ENCODE assay signal across 8 cellular contexts in the genomic region with DNA sequence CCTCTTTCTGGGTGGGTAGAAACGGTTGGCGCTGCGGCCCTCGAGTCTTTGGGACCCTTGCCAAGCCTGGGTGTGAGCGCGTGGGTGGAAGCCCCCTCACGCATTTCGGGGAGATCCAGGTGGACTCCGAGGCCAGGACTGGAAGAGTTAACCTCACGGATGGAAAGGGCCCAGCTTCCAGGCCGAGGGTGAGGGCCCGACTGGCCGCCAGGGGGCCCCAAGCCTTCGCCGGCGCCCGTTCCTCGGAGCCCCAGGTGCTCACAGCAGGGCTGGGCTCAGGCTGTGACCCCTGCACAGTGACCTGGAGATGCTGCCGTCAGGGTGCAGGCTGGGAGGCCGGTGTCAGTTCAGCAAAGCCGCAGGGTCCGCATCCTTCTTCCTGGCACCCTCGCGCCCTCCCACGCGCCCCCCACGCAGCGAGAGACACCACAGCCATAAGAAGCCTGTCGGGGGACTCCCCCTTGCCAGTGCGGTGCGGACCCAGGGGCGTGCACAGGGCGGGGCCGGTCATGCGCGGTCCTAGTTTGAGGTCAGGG. TPM values are rescaled to one million over a fixed set of nuclear protein-coding genes. Genes with fewer than 3 reads are reported as not detected.
DNase-seq lines count a peak whose midpoint lies in the region; ATAC-seq, FAIRE-seq and TF ChIP-seq lines count a peak whose summit lies in the region.

No MANE protein-coding gene starts in this region.

- intact Hi-C loops in HepG2 (cut with micrococcal nuclease; ENCODE audit: unreplicated experiment): no loop called here

- no peaks in the 10 kb centered on the region for H3K79me2 ChIP-seq in HepG2 (ENCODE audit: insufficient read depth, low read length)

- in situ Hi-C loops in HepG2 (cut with HindIII; ENCODE audit: extremely low pct_ligation_motif_present, low pct_unique_long_range_greater_than_20kb): no loop called here

- FAIRE-seq in HepG2 (lab: Jason Lieb, UNC): no peak

- no peak for TF ChIP-seq EP300 in HepG2 (IDR thresholded peaks at IDR 0.05; ENCODE audit: low read depth in 2 of 2, low read length in 2 of 2)
- TF ChIP-seq EP300 in HepG2 (CRISPR knock-in tag; IDR thresholded peaks at IDR 0.05; ENCODE audit: borderline replicate concordance): no peak

- TF ChIP-seq CTCF in GM06990 (IDR thresholded peaks at IDR 0.05; ENCODE audit: insufficient read depth, low read length, poor library complexity, severe bottlenecking) (peak; percentile 87), HFFc6 (IDR thresholded peaks at IDR 0.05) (peak; percentile 90), coronary artery (IDR thresholded peaks at IDR 0.05) (peak; percentile 60), HepG2 (CRISPR knock-in tag; IDR thresholded peaks at IDR 0.05) (peak; percentile 93)

- TF ChIP-seq RAD21 in HepG2 (CRISPR knock-in tag; IDR thresholded peaks at IDR 0.05): peak; percentile 91

- H3K36me3 Mint-ChIP-seq in HFFc6 (ENCODE audit: low read depth): no peaks in the 10 kb centered on the region
- no peaks in the 10 kb centered on the region for H3K36me3 Mint-ChIP-seq in activated CD4-positive, alpha-beta T cell treated with anti-CD3 and anti-CD28 coated beads, Interleukin-2, amount 10 ng/mL, durations not matched to agents 7 days and 5 days (ENCODE audit: low read depth)

- no peak overlapping the region; the same call in 1 of the 2 replicates for H3K4me3 Mint-ChIP-seq in HFFc6
- peak overlapping the region; percentile 70 for H3K4me3 Mint-ChIP-seq in activated CD4-positive, alpha-beta T cell treated with anti-CD3 and anti-CD28 coated beads, Interleukin-2, amount 10 ng/mL, durations not matched to agents 7 days and 5 days

- POLR2A ChIA-PET in activated CD4-positive, alpha-beta T cell treated with anti-CD3 and anti-CD28 coated beads, Interleukin-2, amount 10 ng/mL, durations not matched to agents 7 days and 5 days (lab: Charles Lee): no interaction called here
- POLR2A ChIA-PET in HepG2 (lab: Yijun Ruan, JAX): interaction anchor here (0.8 kb wide), 1 partner anchor 12 kb away, joined by 3 read pairs; no protein-coding TSS in a partner anchor

- 1% methylated on average over 15 of the region's 36 CpGs for WGBS in HepG2 (ENCODE audit: low lambda C conversion rate)

- TF ChIP-seq POLR2A in HepG2 (IDR thresholded peaks at IDR 0.05; ENCODE audit: insufficient read depth in 1 of 2, low read depth in 2 of 2, low read length in 2 of 2): no peak

- H4K20me1 ChIP-seq in HepG2 (ENCODE audit: insufficient read depth, low read length): no peaks in the 10 kb centered on the region

- H3K9me3 Mint-ChIP-seq in HFFc6: no peaks in the 10 kb centered on the region
- no peaks in the 10 kb centered on the region for H3K9me3 Mint-ChIP-seq in activated CD4-positive, alpha-beta T cell treated with anti-CD3 and anti-CD28 coated beads, Interleukin-2, amount 10 ng/mL, durations not matched to agents 7 days and 5 days

- ATAC-seq in HepG2: peak; percentile 97

- H3K36me3 ChIP-seq in GM06990 (ENCODE audit: control insufficient read depth, insufficient read depth, low read length) (no peaks in the 10 kb centered on the region), HepG2 (replicated peaks in 1 of 2; ENCODE audit: control insufficient read depth in 1 of 2, insufficient read depth in 2 of 2, low read length in 2 of 2) (no peaks in the 10 kb centered on the region)

- peaks cover 11% of the 10 kb centered on the region for H3K4me1 Mint-ChIP-seq in HFFc6 (ENCODE audit: low read depth)
- H3K4me1 Mint-ChIP-seq in activated CD4-positive, alpha-beta T cell treated with anti-CD3 and anti-CD28 coated beads, Interleukin-2, amount 10 ng/mL, durations not matched to agents 7 days and 5 days: peaks cover 10% of the 10 kb centered on the region

- H3K27ac ChIP-seq in coronary artery (peak overlapping the region; percentile 50 to 52), HepG2 (ENCODE audit: extremely low read length, insufficient read depth, low read length) (no peak overlapping the region)

- CTCF ChIA-PET in activated CD4-positive, alpha-beta T cell treated with anti-CD3 and anti-CD28 coated beads, Interleukin-2, amount 10 ng/mL, durations not matched to agents 7 days and 5 days (lab: Charles Lee): interaction anchor here (0.6 to 1.4 kb wide), 10 partner anchors 11 to 1130 kb away, joined by 3 to 6 read pairs (median 4); partner anchors contain the start of gene GRK1
- CTCF ChIA-PET in HepG2 (lab: Yijun Ruan, JAX; ENCODE audit: low intra/inter-chr PET ratio, low total read pairs): interaction anchor here (1.3 kb wide), 2 partner anchors 180 to 501 kb away, joined by 4 read pairs; no protein-coding TSS in a partner anchor

- peak; percentile 77 for DNase-seq in GM06990 (ENCODE audit: extremely low read depth, insufficient read length)
- DNase-seq in HFFc6: peak; percentile 10
- DNase-seq in NCI-H1417 treated with DMSO at 0.1 percent for 48 hours (lab: John Stamatoyannopoulos, UW): peak; percentile 71
- DNase-seq in activated CD4-positive, alpha-beta T cell treated with anti-CD3 and anti-CD28 coated beads, Interleukin-2, amount 10 ng/mL, durations not matched to agents 7 days and 5 days: peak; percentile 83
- no peak for DNase-seq in coronary artery (ENCODE audit: low spot score)
- DNase-seq in HepG2 (ENCODE audit: low spot score): peak; percentile 53
- DNase-seq in stimulated activated CD4-positive, alpha-beta T cell treated with anti-CD3 and anti-CD28 coated beads, Interleukin-4, amount 100 ng/mL, for 4 hours: peak; percentile 85 to 88
- no peak for DNase-seq in NCI-H128 (lab: John Stamatoyannopoulos, UW; ENCODE audit: unreplicated experiment)

- H3K4me3 ChIP-seq in GM06990 (replicated peaks; ENCODE audit: low read depth, low read length) (peak overlapping the region; percentile 37), coronary artery (peak overlapping the region; percentile 66), HepG2 (replicated peaks in 1 of 3; ENCODE audit: insufficient read depth in 1 of 3, low read depth in 2 of 3, low read length in 3 of 3) (peak overlapping the region in 2 of 3 experiments; percentile 18 to 37; a peak in 2 of 6 replicates)

- no peak overlapping the region for H2AFZ ChIP-seq in HepG2 (ENCODE audit: low read length)

- H3K4me1 ChIP-seq in HepG2 (ENCODE audit: insufficient read depth, low read length): peaks cover 10% of the 10 kb centered on the region

- H3K4me2 ChIP-seq in HepG2 (ENCODE audit: low read depth, low read length): peak overlapping the region; percentile 65

- no peak overlapping the region for H3K27ac Mint-ChIP-seq in HFFc6
- H3K27ac Mint-ChIP-seq in activated CD4-positive, alpha-beta T cell treated with anti-CD3 and anti-CD28 coated beads, Interleukin-2, amount 10 ng/mL, durations not matched to agents 7 days and 5 days: peak overlapping the region; percentile 80

- H3K27me3 ChIP-seq in GM06990 (replicated peaks; ENCODE audit: control insufficient read depth, insufficient read depth, low read length) (no peaks in the 10 kb centered on the region), HepG2 (ENCODE audit: control insufficient read depth in 1 of 2, insufficient read depth in 2 of 2, low read length in 2 of 2) (peaks cover 7 to 29% of the 10 kb centered on the region in 2 experiments; a peak in 3 of 5 replicates)

- BruUV-seq in HepG2 (replicated peaks; lab: Mats Ljungman, UMichigan): no TSS peak

- no peaks in the 10 kb centered on the region for H3K9me3 ChIP-seq in HepG2 (ENCODE audit: low read length)

- H3K9ac ChIP-seq in HepG2 (ENCODE audit: insufficient read depth, low read depth, low read length): no peak overlapping the region

- H3K27me3 Mint-ChIP-seq in HFFc6 (ENCODE audit: insufficient read depth): peaks cover 16% of the 10 kb centered on the region
- peaks cover 12% of the 10 kb centered on the region for H3K27me3 Mint-ChIP-seq in activated CD4-positive, alpha-beta T cell treated with anti-CD3 and anti-CD28 coated beads, Interleukin-2, amount 10 ng/mL, durations not matched to agents 7 days and 5 days

RNA-seq across cellular contexts. Expression of gene TMEM255B, which starts 34.2 kb away (rescaled TPM):
- 10 to 100 TPM in 1 of 6 experiments, 1 to 10 TPM in 5; 8.2 to 10.3 (median 9.1) TPM for total RNA-seq in HFFc6 (2021; fragmentation: NEBNext Ultra II Directional; extraction: Animal tissue kit (Norgen Biotek cat#: 25700))
- 1 to 10 TPM; 1.3 to 1.8 TPM for total RNA-seq in activated CD4-positive, alpha-beta T cell treated with anti-CD3 and anti-CD28 coated beads, Interleukin-2, amount 10 ng/mL, durations not matched to agents 7 days and 5 days
- total RNA-seq in HepG2 (2016; rRNA removed; fragmentation: Illumina TruSeq; extraction: Trizol): 0.03 TPM in 1 of 2 replicates, not detected in the other
- total RNA-seq in HepG2 (2016; cell fraction: cytosol; rRNA removed; fragmentation: Illumina TruSeq; extraction: Trizol; ENCODE audit: low read depth): not detected in 2 replicates
- total RNA-seq in HepG2 (2016; cell fraction: insoluble cytoplasmic fraction; rRNA removed; fragmentation: Illumina TruSeq; extraction: Trizol): not detected in 2 replicates
- not detected in 2 replicates for total RNA-seq in HepG2 (2016; cell fraction: membrane; rRNA removed; fragmentation: Illumina TruSeq; extraction: Trizol)
- total RNA-seq in HepG2 (2016; cell fraction: nucleus; rRNA removed; fragmentation: Illumina TruSeq; extraction: Trizol): not detected in 2 replicates
- 0.01 TPM in 1 of 2 replicates, not detected in the other for polyA plus RNA-seq in HepG2 (2011; rRNA removed)
- polyA plus RNA-seq in HepG2 (2011; cell fraction: cytosol; rRNA removed): 0.01 and 0.12 TPM in 2 replicates
- 0.02 and 0.03 TPM in 2 replicates for polyA plus RNA-seq in HepG2 (2011; cell fraction: nucleus; rRNA removed)
- polyA plus RNA-seq in HepG2 (2012): 0.11 TPM in 1 of 2 replicates, not detected in the other
- not detected in 2 replicates for polyA plus RNA-seq in HepG2 (2016; cell fraction: cytosol; fragmentation: Illumina TruSeq; extraction: Trizol; ENCODE audit: low read depth)
- polyA plus RNA-seq in HepG2 (2016; cell fraction: insoluble cytoplasmic fraction; fragmentation: Illumina TruSeq; extraction: Trizol; ENCODE audit: low read depth): not detected in 2 replicates
- polyA plus RNA-seq in HepG2 (2016; cell fraction: membrane; fragmentation: Illumina TruSeq; extraction: Trizol; ENCODE audit: low read depth): not detected in 2 replicates
- polyA plus RNA-seq in HepG2 (2016; cell fraction: nucleus; fragmentation: Illumina TruSeq; extraction: Trizol; ENCODE audit: insufficient read depth, low read depth): not detected in 2 replicates
- not detected in 2 replicates for polyA minus RNA-seq in HepG2 (2011; rRNA and poly(A)+ RNA removed; ENCODE audit: low replicate concordance)
- polyA minus RNA-seq in HepG2 (2011; cell fraction: cytosol; rRNA and poly(A)+ RNA removed): not detected in 2 replicates
- polyA minus RNA-seq in HepG2 (2011; cell fraction: nucleus; rRNA and poly(A)+ RNA removed): 0.12 and 0.13 TPM in 2 replicates

RNA-seq across cellular contexts. Expression of gene GRK1, which starts 57.8 kb away (rescaled TPM):
- total RNA-seq in HFFc6 (2021; fragmentation: NEBNext Ultra II Directional; extraction: Animal tissue kit (Norgen Biotek cat#: 25700)): not detected
- under 1 TPM in 1 of 2 experiments, not detected in 1; 0.19 TPM for total RNA-seq in activated CD4-positive, alpha-beta T cell treated with anti-CD3 and anti-CD28 coated beads, Interleukin-2, amount 10 ng/mL, durations not matched to agents 7 days and 5 days
- 0.07 TPM in 1 of 2 replicates, not detected in the other for total RNA-seq in HepG2 (2016; rRNA removed; fragmentation: Illumina TruSeq; extraction: Trizol)
- total RNA-seq in HepG2 (2016; cell fraction: cytosol; rRNA removed; fragmentation: Illumina TruSeq; extraction: Trizol; ENCODE audit: low read depth): 0.09 and 0.20 TPM in 2 replicates
- not detected in 2 replicates for total RNA-seq in HepG2 (2016; cell fraction: insoluble cytoplasmic fraction; rRNA removed; fragmentation: Illumina TruSeq; extraction: Trizol)
- 0.06 TPM in 1 of 2 replicates, not detected in the other for total RNA-seq in HepG2 (2016; cell fraction: membrane; rRNA removed; fragmentation: Illumina TruSeq; extraction: Trizol)
- 0.16 and 0.19 TPM in 2 replicates for total RNA-seq in HepG2 (2016; cell fraction: nucleus; rRNA removed; fragmentation: Illumina TruSeq; extraction: Trizol)
- polyA plus RNA-seq in HepG2 (2011; rRNA removed): 0.03 and 0.12 TPM in 2 replicates
- polyA plus RNA-seq in HepG2 (2011; cell fraction: cytosol; rRNA removed): 0.04 and 0.06 TPM in 2 replicates
- polyA plus RNA-seq in HepG2 (2011; cell fraction: nucleus; rRNA removed): 0.21 and 0.24 TPM in 2 replicates
- polyA plus RNA-seq in HepG2 (2012): not detected in 2 replicates
- 0.03 TPM in 2 replicates for polyA plus RNA-seq in HepG2 (2016; cell fraction: cytosol; fragmentation: Illumina TruSeq; extraction: Trizol; ENCODE audit: low read depth)
- polyA plus RNA-seq in HepG2 (2016; cell fraction: insoluble cytoplasmic fraction; fragmentation: Illumina TruSeq; extraction: Trizol; ENCODE audit: low read depth): not detected in 2 replicates
- polyA plus RNA-seq in HepG2 (2016; cell fraction: membrane; fragmentation: Illumina TruSeq; extraction: Trizol; ENCODE audit: low read depth): not detected in 2 replicates
- polyA plus RNA-seq in HepG2 (2016; cell fraction: nucleus; fragmentation: Illumina TruSeq; extraction: Trizol; ENCODE audit: insufficient read depth, low read depth): 0.13 TPM in 1 of 2 replicates, not detected in the other
- polyA minus RNA-seq in HepG2 (2011; rRNA and poly(A)+ RNA removed; ENCODE audit: low replicate concordance): 0.06 TPM in 1 of 2 replicates, not detected in the other
- not detected in 2 replicates for polyA minus RNA-seq in HepG2 (2011; cell fraction: cytosol; rRNA and poly(A)+ RNA removed)
- polyA minus RNA-seq in HepG2 (2011; cell fraction: nucleus; rRNA and poly(A)+ RNA removed): 0.12 and 0.13 TPM in 2 replicates

Comparison
In these comparisons a context has a peak if more than half of its experiments do, and no peak if none do; other contexts are left out.
1. DNase-seq: peak in GM06990 (single experiment), HFFc6 (single experiment), NCI-H1417 treated with DMSO at 0.1 percent for 48 hours (single experiment), activated CD4-positive, alpha-beta T cell treated with anti-CD3 and anti-CD28 coated beads, Interleukin-2, amount 10 ng/mL, durations not matched to agents 7 days and 5 days (single experiment), HepG2 (single experiment) and stimulated activated CD4-positive, alpha-beta T cell treated with anti-CD3 and anti-CD28 coated beads, Interleukin-4, amount 100 ng/mL, for 4 hours (2 of 2); none in coronary artery (single experiment) and NCI-H128 (single experiment).
2. Peak in every context shown above with its lines, with median percentiles within 50 percentile points of each other: H3K4me3 ChIP-seq and CTCF ChIP-seq.